ENCODE assay signal across 18 cellular contexts in the genomic region with DNA sequence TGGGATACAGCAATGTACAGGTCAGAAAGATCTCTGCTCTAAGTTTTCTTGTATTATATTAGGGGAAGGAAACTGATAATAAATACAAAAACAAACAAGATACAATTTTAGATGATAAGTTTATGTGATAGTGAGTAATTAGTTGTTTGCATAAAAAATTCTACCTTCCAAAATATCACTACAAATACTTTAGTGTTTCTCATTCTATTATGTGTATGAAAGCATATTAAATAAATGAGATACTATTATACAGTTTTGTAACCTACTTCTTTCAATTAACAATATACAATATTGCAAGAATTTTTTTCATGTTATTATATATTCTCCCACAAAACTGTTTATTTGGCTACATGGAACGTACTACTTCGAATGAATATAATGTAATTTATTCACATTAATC. TPM values are rescaled to one million over a fixed set of nuclear protein-coding genes. Genes with fewer than 3 reads are reported as not detected.
DNase-seq lines count a peak whose midpoint lies in the region; ATAC-seq and FAIRE-seq lines count a peak whose summit lies in the region.
"Had no signal": no experiment of that assay in that cellular context is flagged by ENCODE, and none has a peak within 500 bp of the region (broad histone marks: within the 10 kb centered on the region; RNA-seq: fewer than 3 reads in every experiment).

No MANE protein-coding gene starts in this region.

- ATAC-seq in left cardiac atrium (no peak), GM18858 (IDR thresholded peaks at IDR 0.05; ENCODE audit: unreplicated experiment) (no peak)

- FAIRE-seq in G401.6 (lab: Jason Lieb, UNC) (peak; percentile 89), RCC 7860 (lab: Jason Lieb, UNC) (peak; percentile 46), colon (lab: Jason Lieb, UNC) (peak; percentile 78)
- FAIRE-seq: GM18507, H54 had no signal

- no peak for DNase-seq in RCC 7860 (ENCODE audit: low spot score)
- DNase-seq in left cardiac atrium: no peak
- no peak for DNase-seq in HK-2 (ENCODE audit: unreplicated experiment)
- no peak for DNase-seq in NCI-H748 treated with DMSO at 0.1 percent for 48 hours (lab: John Stamatoyannopoulos, UW)
- DNase-seq: 8988T; C1 segment of cervical spinal cord; Calu3; CD4-positive, alpha-beta memory T cell; COR-L47; DMS153; DND-41; GF-D8; GOT3 had no signal

- intact Hi-C loops in left cardiac atrium (cut with DNase I): no loop called here

RNA-seq across cellular contexts. Expression of a gene that starts 4.2 kb away (rescaled TPM):
- total RNA-seq in left cardiac atrium: 10 to 100 TPM in 1 of 2 donors, 1 to 10 TPM in 1; 7.5 to 14.3 TPM
- total RNA-seq: CD4-positive, alpha-beta memory T cell had no signal
